8 cellular contexts compared by ENCODE assay signal in genomic region chr2:232697059-232697806, GRCh38. TPM values are rescaled to one million over a fixed set of nuclear protein-coding genes. Genes with fewer than 3 reads are reported as not detected.
DNase-seq lines count a peak whose midpoint lies in the region; ATAC-seq and TF ChIP-seq lines count a peak whose summit lies in the region.

TSS of gene GIGYF2 (plus strand) at chr2:232697331. CDS start at chr2:232735198, 37,867 bp downstream.

- peak; percentile 82 for ATAC-seq in GM21723 (IDR thresholded peaks at IDR 0.05; ENCODE audit: unreplicated experiment)

- peak within 1 kb of the TSS; percentile 70 for H3K4me3 ChIP-seq in epithelial cell of proximal tubule (ENCODE audit: low read depth, low read length)

- no peak for TF ChIP-seq CTCF in epithelial cell of proximal tubule (conservative IDR thresholded peaks at IDR 0.05; ENCODE audit: low read depth, low read length)

- DNase-seq in DMS53 (lab: John Stamatoyannopoulos, UW) (peak; percentile 97), KG1 (lab: John Stamatoyannopoulos, UW) (peak; percentile 85), epithelial cell of proximal tubule (ENCODE audit: low read depth) (peak; percentile 50), mucosa of gallbladder (ENCODE audit: low spot score) (peak; percentile 96)
- peak; percentile 92 for DNase-seq in activated T-cell treated with anti-CD3 and anti-CD28 coated beads, Interleukin-2, amount 50 U/mL, for 1 hour
- DNase-seq in stimulated activated CD8-positive, alpha-beta memory T cell treated with anti-CD3 and anti-CD28 coated beads, Interleukin-4, amount 100 ng/mL, for 24 hours (ENCODE audit: low read depth): peak; percentile 91

TF ChIP-seq in PFSK-1, 5 proteins besides CTCF, POLR2A, EP300 and RAD21:
- TF ChIP-seq TAF1 (IDR thresholded peaks at IDR 0.05; ENCODE audit: borderline replicate concordance, insufficient read depth, low read length) (0 out of 2 replicates have a peak, but pooled peaks have one; percentile 53), SIN3A (IDR thresholded peaks at IDR 0.05; ENCODE audit: borderline replicate concordance, insufficient read depth, low read length) (no peak), REST (IDR thresholded peaks at IDR 0.05; ENCODE audit: insufficient read depth in 1 of 2, low read depth in 2 of 2, low read length in 2 of 2) (no peak), POLR2AphosphoS5 (IDR thresholded peaks at IDR 0.05; ENCODE audit: low read depth, low read length) (peak; percentile 91)
TF ChIP-seq in PFSK-1: peak in this region for 2.

RNA-seq across cellular contexts. Expression of gene GIGYF2, which starts in this region (rescaled TPM):
- 26.6 TPM for polyA plus RNA-seq in PFSK-1 (2012; ENCODE audit: insufficient read length, low read depth)
- total RNA-seq in epithelial cell of proximal tubule (24.0 and 31.8 TPM in 2 replicates), mucosa of gallbladder (55.6 TPM)

Comparison
In these comparisons a context has a peak if more than half of its experiments do, and no peak if none do; other contexts are left out.
1. Peak in every context shown above with its lines: DNase-seq, ATAC-seq and H3K4me3 ChIP-seq.